In the genomic region with DNA sequence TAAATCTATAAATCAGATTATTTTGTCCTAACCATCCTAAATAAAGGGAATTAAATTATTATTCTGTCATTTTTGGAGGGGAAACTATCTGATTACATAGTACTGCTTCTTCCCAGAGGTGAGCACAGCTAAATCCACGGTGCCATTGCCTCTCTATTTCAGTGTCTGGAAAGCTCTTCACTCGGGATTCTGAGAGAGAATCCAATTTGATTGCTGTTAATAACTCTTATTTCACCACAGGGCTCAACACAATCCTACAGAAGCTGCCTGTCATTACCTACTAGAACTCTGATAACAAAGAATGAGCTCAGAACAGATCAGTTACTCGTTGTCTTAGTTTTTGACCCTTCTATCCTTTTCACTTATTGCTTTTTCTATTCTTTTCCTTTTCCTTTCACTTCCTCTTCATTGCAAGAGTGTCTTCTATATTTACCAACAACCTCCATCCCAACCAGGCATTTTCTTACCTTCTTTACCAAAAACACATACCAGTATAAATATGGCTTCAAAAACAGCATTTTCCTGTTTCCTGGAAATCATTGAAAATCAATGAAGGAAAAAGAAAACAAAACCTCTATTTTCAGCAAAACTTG, we compare ENCODE assay signal across 18 cellular contexts. TPM values are rescaled to one million over a fixed set of nuclear protein-coding genes. Genes with fewer than 3 reads are reported as not detected.
DNase-seq lines count a peak whose midpoint lies in the region; ATAC-seq lines count a peak whose summit lies in the region.
"Had no signal": no experiment of that assay in that cellular context is flagged by ENCODE, and none has a peak within 500 bp of the region (broad histone marks: within the 10 kb centered on the region; RNA-seq: fewer than 3 reads in every experiment).

No MANE protein-coding gene starts in this region.

- H3K9me3 Mint-ChIP-seq in activated naive CD4-positive, alpha-beta T cell treated with anti-CD3 and anti-CD28 coated beads, Interleukin-2, amount 10 ng/mL, durations not matched to agents 7 days and 5 days = peaks cover 25% of the 10 kb centered on the region
- H3K9me3 Mint-ChIP-seq in activated naive CD8-positive, alpha-beta T cell treated with anti-CD3 and anti-CD28 coated beads for 36 hours = peaks cover 13% of the 10 kb centered on the region
- H3K9me3 Mint-ChIP-seq in stimulated activated naive CD8-positive, alpha-beta T cell treated with anti-CD3 and anti-CD28 coated beads, Interleukin-15, amount 100 ng/mL, for 72 hours = peaks cover 6 to 14% of the 10 kb centered on the region in 2 donors

- peaks cover 94% of the 10 kb centered on the region for H3K4me1 Mint-ChIP-seq in activated naive CD4-positive, alpha-beta T cell treated with anti-CD3 and anti-CD28 coated beads, Interleukin-2, amount 10 ng/mL, durations not matched to agents 7 days and 5 days
- H3K4me1 Mint-ChIP-seq in activated naive CD8-positive, alpha-beta T cell treated with anti-CD3 and anti-CD28 coated beads for 36 hours = peaks cover 92% of the 10 kb centered on the region
- H3K4me1 Mint-ChIP-seq in stimulated activated naive CD8-positive, alpha-beta T cell treated with anti-CD3 and anti-CD28 coated beads, Interleukin-15, amount 100 ng/mL, for 72 hours = peaks cover 92% of the 10 kb centered on the region

- peak overlapping the region; percentile 45 for H3K4me3 Mint-ChIP-seq in activated naive CD4-positive, alpha-beta T cell treated with anti-CD3 and anti-CD28 coated beads, Interleukin-2, amount 10 ng/mL, durations not matched to agents 7 days and 5 days
- peak overlapping the region; percentile 52 for H3K4me3 Mint-ChIP-seq in activated naive CD8-positive, alpha-beta T cell treated with anti-CD3 and anti-CD28 coated beads for 36 hours
- peak overlapping the region; percentile 67 to 76 for H3K4me3 Mint-ChIP-seq in stimulated activated naive CD8-positive, alpha-beta T cell treated with anti-CD3 and anti-CD28 coated beads, Interleukin-15, amount 100 ng/mL, for 72 hours
- H3K4me3 Mint-ChIP-seq: H9 had no signal

- in situ Hi-C loops in HAP-1 (cut with MboI; ENCODE audit: low sequenced_read_pairs) = no loop called here

- H3K4me3 ChIP-seq in HAP-1 = no peak overlapping the region
- H3K4me3 ChIP-seq: body of pancreas, colonic mucosa had no signal

- H3K9me3 ChIP-seq in HAP-1 = no peaks in the 10 kb centered on the region
- H3K9me3 ChIP-seq: body of pancreas, colonic mucosa had no signal

- H3K36me3 ChIP-seq in HAP-1 (replicated peaks) = peaks cover 31% of the 10 kb centered on the region
- H3K36me3 ChIP-seq: colonic mucosa had no signal

- CTCF ChIA-PET in activated naive CD4-positive, alpha-beta T cell treated with anti-CD3 and anti-CD28 coated beads, Interleukin-2, amount 10 ng/mL, durations not matched to agents 7 days and 5 days (lab: Charles Lee) = interaction anchor here (1.1 to 9.8 kb wide), 5 partner anchors 8 to 255 kb away, joined by 3 to 246 read pairs (median 6); no protein-coding TSS in a partner anchor

- DNase-seq in activated naive CD4-positive, alpha-beta T cell treated with anti-CD3 and anti-CD28 coated beads, Interleukin-2, amount 10 ng/mL, durations not matched to agents 7 days and 5 days = no peak
- no peak for DNase-seq in activated naive CD4-positive, alpha-beta T cell treated with Interleukin-2 at 50 U/mL for 16 hours
- peak; percentile 59 for DNase-seq in MV-4-11 (lab: John Stamatoyannopoulos, UW)
- no peak for DNase-seq in activated naive CD8-positive, alpha-beta T cell treated with anti-CD3 and anti-CD28 coated beads for 36 hours
- DNase-seq in stimulated activated naive CD8-positive, alpha-beta T cell treated with anti-CD3 and anti-CD28 coated beads, Interleukin-15, amount 100 ng/mL, for 72 hours = no peak
- no peak for DNase-seq in HAP-1 (ENCODE audit: low spot score in 2 of 2)
- DNase-seq: body of pancreas; colonic mucosa; H9; hippocampal formation; MM.1S; NCI-H524 treated with DMSO at 0.1 percent for 48 hours; posterior cingulate gyrus; SHP77 treated with DMSO at 0.1 percent for 48 hours; stimulated activated CD4-positive, alpha-beta T cell treated with anti-CD3 and anti-CD28 coated beads, Interleukin-1b, Interleukin-23, amount 100 ng/mL, for 48 hours; T-helper 9 cell had no signal

- H3K4me1 ChIP-seq in HAP-1 = no peaks in the 10 kb centered on the region
- H3K4me1 ChIP-seq: body of pancreas, colonic mucosa had no signal

- ATAC-seq in stimulated activated naive CD8-positive, alpha-beta T cell treated with anti-CD3 and anti-CD28 coated beads, Interleukin-15, amount 100 ng/mL, for 72 hours = no peak
- no peak for ATAC-seq in HG02970 (IDR thresholded peaks at IDR 0.05; ENCODE audit: low FRiP score, unreplicated experiment)
- ATAC-seq: body of pancreas had no signal

- peak overlapping the region; percentile 78 for H3K27ac Mint-ChIP-seq in activated naive CD4-positive, alpha-beta T cell treated with anti-CD3 and anti-CD28 coated beads, Interleukin-2, amount 10 ng/mL, durations not matched to agents 7 days and 5 days
- peak overlapping the region; percentile 82 for H3K27ac Mint-ChIP-seq in activated naive CD8-positive, alpha-beta T cell treated with anti-CD3 and anti-CD28 coated beads for 36 hours
- H3K27ac Mint-ChIP-seq in stimulated activated naive CD8-positive, alpha-beta T cell treated with anti-CD3 and anti-CD28 coated beads, Interleukin-15, amount 100 ng/mL, for 72 hours = peak overlapping the region; percentile 13 to 49

- H3K27me3 Mint-ChIP-seq in activated naive CD4-positive, alpha-beta T cell treated with anti-CD3 and anti-CD28 coated beads, Interleukin-2, amount 10 ng/mL, durations not matched to agents 7 days and 5 days = no peaks in the 10 kb centered on the region
- no peaks in the 10 kb centered on the region for H3K27me3 Mint-ChIP-seq in activated naive CD8-positive, alpha-beta T cell treated with anti-CD3 and anti-CD28 coated beads for 36 hours
- H3K27me3 Mint-ChIP-seq in stimulated activated naive CD8-positive, alpha-beta T cell treated with anti-CD3 and anti-CD28 coated beads, Interleukin-15, amount 100 ng/mL, for 72 hours = no peaks in the 10 kb centered on the region
- H3K27me3 Mint-ChIP-seq: IgD-negative memory B cell had no signal

- H3K36me3 Mint-ChIP-seq in activated naive CD4-positive, alpha-beta T cell treated with anti-CD3 and anti-CD28 coated beads, Interleukin-2, amount 10 ng/mL, durations not matched to agents 7 days and 5 days = peaks cover 85% of the 10 kb centered on the region
- H3K36me3 Mint-ChIP-seq in activated naive CD8-positive, alpha-beta T cell treated with anti-CD3 and anti-CD28 coated beads for 36 hours = peaks cover 88% of the 10 kb centered on the region

- H3K27me3 ChIP-seq in HAP-1 (ENCODE audit: low read depth) = no peaks in the 10 kb centered on the region
- H3K27me3 ChIP-seq: body of pancreas, colonic mucosa had no signal

RNA-seq across cellular contexts. Expression of a gene that starts 30.4 kb away (rescaled TPM):
- total RNA-seq in activated naive CD8-positive, alpha-beta T cell treated with anti-CD3 and anti-CD28 coated beads for 36 hours = 10 to 100 TPM; 37.9 to 41.8 TPM

RNA-seq across cellular contexts. Expression of a gene that starts 30.7 kb away (rescaled TPM):
- total RNA-seq in activated naive CD8-positive, alpha-beta T cell treated with anti-CD3 and anti-CD28 coated beads for 36 hours = 10 to 100 TPM; 28.2 to 28.7 TPM

Comparison
In these comparisons a context has a peak if more than half of its experiments do, and no peak if none do; other contexts are left out.
1. H3K27ac Mint-ChIP-seq: peak in every context shown above with its lines; median percentile 82 in activated naive CD8-positive, alpha-beta T cell treated with anti-CD3 and anti-CD28 coated beads for 36 hours; 78 in activated naive CD4-positive, alpha-beta T cell treated with anti-CD3 and anti-CD28 coated beads, Interleukin-2, amount 10 ng/mL, durations not matched to agents 7 days and 5 days; 31 in stimulated activated naive CD8-positive, alpha-beta T cell treated with anti-CD3 and anti-CD28 coated beads, Interleukin-15, amount 100 ng/mL, for 72 hours.